In genomic region chr1:73998348-73998959, GRCh38 we compare ENCODE assay signal across 1 cellular context.
TF ChIP-seq lines count a peak whose summit lies in the region.

No MANE protein-coding gene starts in this region.

TF ChIP-seq in WTC11, 78 proteins besides CTCF, POLR2A, EP300 and RAD21 (continued from another document):
- TF ChIP-seq ATF2 (CRISPR knock-in tag; IDR thresholded peaks at IDR 0.05; ENCODE audit: borderline replicate concordance, low read depth) = no peak
- TF ChIP-seq TP53 (CRISPR knock-in tag; IDR thresholded peaks at IDR 0.05) = no peak
- TF ChIP-seq CDX4 (CRISPR knock-in tag; IDR thresholded peaks at IDR 0.05; ENCODE audit: borderline replicate concordance) = no peak
- no peak for TF ChIP-seq SMAD4 (CRISPR knock-in tag; IDR thresholded peaks at IDR 0.05)
